ENCODE assay signal across 8 cellular contexts in genomic region chr10:118045154-118045841, GRCh38. TPM values are rescaled to one million over a fixed set of nuclear protein-coding genes. Genes with fewer than 3 reads are reported as not detected.
A peak's percentile ranks its signal among the peaks of the same experiment; 100 is the strongest.
DNase-seq lines count a peak whose midpoint lies in the region; ATAC-seq, FAIRE-seq and TF ChIP-seq lines count a peak whose summit lies in the region.

No MANE protein-coding gene starts in this region.

- TF ChIP-seq CTCF in PC-3 (conservative IDR thresholded peaks at IDR 0.05; ENCODE audit: low read depth, low read length) (no peak), endothelial cell of umbilical vein (IDR thresholded peaks at IDR 0.05; ENCODE audit: extremely low read depth in 1 of 2, insufficient read depth in 1 of 2, low read depth in 1 of 2, low read length in 2 of 2) (no peak), pancreas (IDR thresholded peaks at IDR 0.05) (no peak)

- H3K27ac ChIP-seq in PC-3 (ENCODE audit: low read length) (no peak overlapping the region), endothelial cell of umbilical vein (ENCODE audit: insufficient read depth, low read depth, low read length) (no peak overlapping the region), pancreas (peak overlapping the region; percentile 72 to 93 (median 85))

- no peak for DNase-seq in PC-3
- peak; percentile 10 for DNase-seq in endothelial cell of umbilical vein (ENCODE audit: low read depth, low spot score)
- no peak for DNase-seq in pancreas
- DNase-seq in GM12891 (ENCODE audit: insufficient read length, low spot score) = no peak
- DNase-seq in mesenteric fat pad (ENCODE audit: low spot score) = no peak
- DNase-seq in erythroblast (lab: John Stamatoyannopoulos, UW) = no peak

- ATAC-seq in PC-3 (no peak), pancreas (no peak), GM21825 (IDR thresholded peaks at IDR 0.05; ENCODE audit: unreplicated experiment) (no peak)

- H3K4me1 ChIP-seq in ES-I3 (ENCODE audit: insufficient read depth, low read length) = no peaks in the 10 kb centered on the region
- peaks cover 40% of the 10 kb centered on the region for H3K4me1 ChIP-seq in PC-3 (ENCODE audit: insufficient read depth, low read length)
- H3K4me1 ChIP-seq in endothelial cell of umbilical vein (ENCODE audit: control insufficient read depth, extremely low read depth, insufficient read depth, low read length) = peaks cover 39% of the 10 kb centered on the region
- H3K4me1 ChIP-seq in pancreas = peaks cover 36 to 53% (median 52%) of the 10 kb centered on the region in 3 donors

- no peak for FAIRE-seq in endothelial cell of umbilical vein (lab: Jason Lieb, UNC)
- no peak for FAIRE-seq in pancreas (lab: Jason Lieb, UNC)
- no peak for FAIRE-seq in GM12891 (lab: Jason Lieb, UNC)

- H2AFZ ChIP-seq in PC-3 (ENCODE audit: low read length) = 0 out of 2 replicates have a peak overlapping the region, but pooled peaks have one; percentile 99
- H2AFZ ChIP-seq in endothelial cell of umbilical vein (ENCODE audit: low read depth, low read length) = peak overlapping the region; percentile 87

- H3K9ac ChIP-seq in ES-I3 (ENCODE audit: low read depth, low read length) (peak overlapping the region; percentile 84), PC-3 (ENCODE audit: low read length) (peak overlapping the region; percentile 82), endothelial cell of umbilical vein (replicated peaks; ENCODE audit: extremely low read depth, insufficient read depth, low read length) (peak overlapping the region; percentile 90)

- POLR2A ChIA-PET in PC-3 (lab: Charles Lee; ENCODE audit: unreplicated experiment) (no interaction called here), endothelial cell of umbilical vein (lab: Charles Lee) (no interaction called here)

- intact Hi-C loops in PC-3 (cut with micrococcal nuclease) = no loop called here
- intact Hi-C loops in endothelial cell of umbilical vein (cut with micrococcal nuclease) = loop anchor here (5.0 to 10.0 kb wide), 5 partner anchors 33 to 683 kb away; partner anchors contain the start of gene FAM204A
- intact Hi-C loops in pancreas (cut with DNase I) = no loop called here

- H3K9me1 ChIP-seq in endothelial cell of umbilical vein (replicated peaks; ENCODE audit: control insufficient read depth, extremely low read depth, insufficient read depth, low read length) = no peaks in the 10 kb centered on the region

- H3F3A ChIP-seq in PC-3 (ENCODE audit: low read length, unreplicated experiment) = no peaks in the 10 kb centered on the region

- H3K4me2 ChIP-seq in PC-3 (ENCODE audit: low read length) = peak overlapping the region; percentile 84
- peak overlapping the region; percentile 85 for H3K4me2 ChIP-seq in endothelial cell of umbilical vein (ENCODE audit: insufficient read depth, low read length)

- H3K9me2 ChIP-seq in PC-3 (replicated peaks; ENCODE audit: low read length) = no peaks in the 10 kb centered on the region

- H3K4me3 ChIP-seq in PC-3 (ENCODE audit: low read length) (peak overlapping the region; percentile 85), endothelial cell of umbilical vein (replicated peaks in 1 of 3; ENCODE audit: insufficient read depth in 1 of 3, low read depth in 1 of 3, low read length in 3 of 3) (peak overlapping the region; percentile 49 to 88 (median 79)), pancreas (peak overlapping the region; percentile 79 to 94 (median 82))

- H3K9me3 ChIP-seq in ES-I3 (ENCODE audit: control insufficient read depth, insufficient read depth, low read length) (no peaks in the 10 kb centered on the region), PC-3 (ENCODE audit: low read length) (no peaks in the 10 kb centered on the region), endothelial cell of umbilical vein (replicated peaks; ENCODE audit: control insufficient read depth, insufficient read depth, low read length) (no peaks in the 10 kb centered on the region), pancreas (no peaks in the 10 kb centered on the region)

- no peaks in the 10 kb centered on the region for H4K20me1 ChIP-seq in PC-3 (ENCODE audit: low read length)
- no peaks in the 10 kb centered on the region for H4K20me1 ChIP-seq in endothelial cell of umbilical vein (replicated peaks; ENCODE audit: control insufficient read depth, extremely low read depth, insufficient read depth, low read length)

- 17 to 25% methylated on average over 8 of the region's 8 CpGs for WGBS in pancreas, 2 donors

- H3K79me2 ChIP-seq in PC-3 (ENCODE audit: low read length) = peaks cover 42% of the 10 kb centered on the region
- peaks cover 30% of the 10 kb centered on the region for H3K79me2 ChIP-seq in endothelial cell of umbilical vein (ENCODE audit: control insufficient read depth, insufficient read depth, low read length)

- dilution Hi-C loops in endothelial cell of umbilical vein (cut with MboI; ENCODE audit: extremely low pct_ligation_motif_present, low sequenced_read_pairs) = no loop called here

- H3K27me3 ChIP-seq in PC-3 (ENCODE audit: low read length) = no peaks in the 10 kb centered on the region
- no peaks in the 10 kb centered on the region for H3K27me3 ChIP-seq in endothelial cell of umbilical vein (ENCODE audit: control insufficient read depth in 2 of 2, insufficient read depth in 2 of 2, low read length in 2 of 2)
- no peaks in the 10 kb centered on the region for H3K27me3 ChIP-seq in pancreas

- no peaks in the 10 kb centered on the region for H3K36me3 ChIP-seq in ES-I3 (ENCODE audit: insufficient read depth, low read length)
- no peaks in the 10 kb centered on the region for H3K36me3 ChIP-seq in PC-3 (ENCODE audit: low read depth, low read length)
- no peaks in the 10 kb centered on the region for H3K36me3 ChIP-seq in endothelial cell of umbilical vein (ENCODE audit: control insufficient read depth in 2 of 2, extremely low read depth in 1 of 2, insufficient read depth in 2 of 2, low read length in 2 of 2)
- H3K36me3 ChIP-seq in pancreas = no peaks in the 10 kb centered on the region

- TF ChIP-seq POLR2A in endothelial cell of umbilical vein (IDR thresholded peaks at IDR 0.05; ENCODE audit: low read depth, low read length) (no peak), GM12891 (IDR thresholded peaks at IDR 0.05; ENCODE audit: low read depth, low read length) (no peak), erythroblast (IDR thresholded peaks at IDR 0.05; ENCODE audit: low read length) (no peak)

- CTCF ChIA-PET in PC-3 (lab: Charles Lee) = no interaction called here
- CTCF ChIA-PET in endothelial cell of umbilical vein (lab: Charles Lee) = no interaction called here

- BruUV-seq in PC-3 (replicated peaks; lab: Mats Ljungman, UMichigan) = no TSS peak
- TSS peak; percentile 31 for BruUV-seq in endothelial cell of umbilical vein (replicated peaks; lab: Mats Ljungman, UMichigan)

TF ChIP-seq in endothelial cell of umbilical vein, 7 proteins besides CTCF, POLR2A, EP300 and RAD21:
- TF ChIP-seq GATA2 (IDR thresholded peaks at IDR 0.05; ENCODE audit: insufficient read depth, insufficient read length, low read depth, low read length) = no peak
- TF ChIP-seq POLR2AphosphoS5 (IDR thresholded peaks at IDR 0.05; ENCODE audit: insufficient read depth, low read depth, low read length) = no peak
- TF ChIP-seq EZH2 (IDR thresholded peaks at IDR 0.05; ENCODE audit: borderline replicate concordance, low read depth, low read length, severe bottlenecking) = no peak
- TF ChIP-seq MAX (IDR thresholded peaks at IDR 0.05; ENCODE audit: insufficient read depth, insufficient read length) = no peak
- no peak for TF ChIP-seq JUN (IDR thresholded peaks at IDR 0.05; ENCODE audit: borderline replicate concordance, insufficient read depth, insufficient read length, low read depth)
- TF ChIP-seq FOS (IDR thresholded peaks at IDR 0.05; ENCODE audit: borderline replicate concordance, insufficient read depth, low read length) = no peak
- TF ChIP-seq MYC (IDR thresholded peaks at IDR 0.05; ENCODE audit: low read depth, low read length) = no peak

TF ChIP-seq in GM12891, 5 proteins besides CTCF, POLR2A, EP300 and RAD21:
- TF ChIP-seq TAF1 (IDR thresholded peaks at IDR 0.05; ENCODE audit: low read depth, low read length) = no peak
- no peak for TF ChIP-seq SPI1 (IDR thresholded peaks at IDR 0.05; ENCODE audit: low read depth, low read length)
- no peak for TF ChIP-seq POU2F2 (IDR thresholded peaks at IDR 0.05; ENCODE audit: low read depth, low read length)
- no peak for TF ChIP-seq POLR2AphosphoS5 (IDR thresholded peaks at IDR 0.05; ENCODE audit: low read depth, low read length)
- no peak for TF ChIP-seq PAX5 (IDR thresholded peaks at IDR 0.05; ENCODE audit: insufficient read depth, low read length, severe bottlenecking)

RNA-seq across cellular contexts. Expression of gene RAB11FIP2, which starts 1.4 kb away (rescaled TPM):
- 4.4 and 8.2 TPM in 2 replicates for total RNA-seq in PC-3 (2014; rRNA removed)
- total RNA-seq in endothelial cell of umbilical vein = 8.6 and 12.6 TPM in 2 replicates
- polyA plus RNA-seq in endothelial cell of umbilical vein = 1.5 and 1.9 TPM in 2 replicates
- polyA plus RNA-seq in endothelial cell of umbilical vein (2011; cell fraction: cytosol; rRNA removed) = 2.4 and 2.5 TPM in 2 replicates
- polyA plus RNA-seq in endothelial cell of umbilical vein (2011; cell fraction: nucleus; rRNA removed) = 9.3 and 9.7 TPM in 2 replicates
- polyA plus RNA-seq in endothelial cell of umbilical vein (2012) = 5.5 and 7.1 TPM in 2 replicates
- 2.7 and 2.9 TPM in 2 replicates for polyA minus RNA-seq in endothelial cell of umbilical vein
- polyA minus RNA-seq in endothelial cell of umbilical vein (2011; cell fraction: cytosol; rRNA and poly(A)+ RNA removed) = 9.8 TPM
- 16.2 and 20.0 TPM in 2 replicates for polyA minus RNA-seq in endothelial cell of umbilical vein (2011; cell fraction: nucleus; rRNA and poly(A)+ RNA removed)
- total RNA-seq in pancreas = 10 to 100 TPM in 1 of 6 donors, 1 to 10 TPM in 5; 6.4 to 13.1 (median 7.0) TPM
- polyA plus RNA-seq in pancreas = 1 to 10 TPM; 1.4 to 4.0 TPM
- polyA plus RNA-seq in GM12891 (2012; ENCODE audit: low read depth, missing spikeins) = 4.1 TPM
- 21.7 TPM for total RNA-seq in mesenteric fat pad

Comparison
In these comparisons a context has a peak if more than half of its experiments do, and no peak if none do; other contexts are left out.
1. H3K27ac ChIP-seq: peak in pancreas (4 of 4); none in PC-3 (single experiment) and endothelial cell of umbilical vein (single experiment).
2. Peak in every context shown above with its lines, with median percentiles within 50 percentile points of each other: H3K9ac ChIP-seq and H3K4me3 ChIP-seq.